Comparison of ENCODE assay signal across 16 cellular contexts in the genomic region with DNA sequence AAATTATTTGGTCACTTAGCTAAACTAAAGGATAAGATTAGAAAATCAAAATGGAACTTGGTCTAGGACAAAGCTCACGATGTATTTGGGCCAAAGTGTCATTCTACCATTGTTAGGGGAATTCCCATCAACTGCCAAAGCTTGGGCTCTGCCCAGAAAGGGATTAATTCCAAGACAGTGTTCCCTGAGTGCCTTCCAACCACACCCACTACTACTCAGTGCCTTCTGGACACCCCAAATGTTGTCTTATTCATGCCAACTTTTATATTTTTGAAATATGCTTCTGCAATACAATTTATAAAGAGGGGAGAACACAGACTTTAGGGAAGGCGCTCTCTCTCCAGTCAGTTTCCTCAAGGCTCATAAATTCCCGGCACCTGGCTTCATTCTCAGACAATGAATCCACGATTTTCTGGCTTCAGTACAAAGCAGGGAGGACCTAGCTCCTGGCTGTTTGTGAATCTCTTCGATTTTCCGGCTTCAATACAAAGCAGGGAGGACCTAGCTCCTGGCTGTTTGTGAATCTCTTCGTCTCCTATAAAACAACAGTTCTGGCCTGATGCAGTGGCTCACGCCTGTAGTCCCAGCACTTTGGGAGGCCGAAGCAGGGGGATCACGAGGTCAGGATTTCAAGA.
DNase-seq lines count a peak whose midpoint lies in the region; ATAC-seq and TF ChIP-seq lines count a peak whose summit lies in the region.
"Had no signal": no experiment of that assay in that cellular context is flagged by ENCODE, and none has a peak within 500 bp of the region (broad histone marks: within the 10 kb centered on the region; RNA-seq: fewer than 3 reads in every experiment).

No MANE protein-coding gene starts in this region.

- H3K4me2 ChIP-seq in trophoblast cell (ENCODE audit: low read length) (no peak overlapping the region), Karpas-422 (ENCODE audit: low read depth, low read length, poor library complexity, severe bottlenecking) (no peak overlapping the region)

- no peak overlapping the region for H2BK5ac ChIP-seq in trophoblast cell (ENCODE audit: low read depth, low read length, poor library complexity)

- TF ChIP-seq CTCF in Panc1 (IDR thresholded peaks at IDR 0.05) = no peak

- H3K79me2 ChIP-seq in trophoblast cell (ENCODE audit: control insufficient read depth, insufficient read depth, low read length, poor library complexity) (no peaks in the 10 kb centered on the region), Karpas-422 (ENCODE audit: low read length) (no peaks in the 10 kb centered on the region)

- H3K23ac ChIP-seq in trophoblast cell (ENCODE audit: low read length) = no peak overlapping the region

- H2AFZ ChIP-seq in trophoblast cell (ENCODE audit: insufficient read depth, low read length, poor library complexity) (no peak overlapping the region), Karpas-422 (ENCODE audit: low read length) (no peak overlapping the region)

- H3K4me3 ChIP-seq in Panc1 (ENCODE audit: low read depth in 2 of 2, low read length in 2 of 2) (no peak overlapping the region), trophoblast cell (ENCODE audit: low read depth, low read length) (no peak overlapping the region), Karpas-422 (ENCODE audit: low read length) (no peak overlapping the region)
- H3K4me3 ChIP-seq: tibial nerve had no signal

- WGBS in trophoblast cell (ENCODE audit: extremely low coverage, insufficient coverage, insufficient read length) = no CpG with 5 or more reads among the region's 10 CpGs

- peak overlapping the region; percentile 15; the same call in 1 of the 2 replicates for H3K9ac ChIP-seq in ES-I3 (ENCODE audit: low read depth, low read length)
- no peak overlapping the region for H3K9ac ChIP-seq in trophoblast cell (ENCODE audit: low read length)
- no peak overlapping the region for H3K9ac ChIP-seq in Karpas-422 (ENCODE audit: low read length)

- peak overlapping the region; percentile 25 for H4K91ac ChIP-seq in trophoblast cell (ENCODE audit: low read depth, low read length)

- H3K14ac ChIP-seq in trophoblast cell (ENCODE audit: low read length) = no peak overlapping the region

- no peak overlapping the region for H3K18ac ChIP-seq in trophoblast cell (ENCODE audit: low read length)

- in situ Hi-C loops in Panc1 (cut with HindIII; ENCODE audit: low pct_unique_long_range_greater_than_20kb, low sequenced_read_pairs) = no loop called here

- intact Hi-C loops in Panc1 (cut with micrococcal nuclease; ENCODE audit: unreplicated experiment) = no loop called here

- H3K36me3 ChIP-seq in ES-I3 (ENCODE audit: insufficient read depth, low read length) = no peaks in the 10 kb centered on the region
- H3K36me3 ChIP-seq in Panc1 (ENCODE audit: control insufficient read depth, insufficient read depth, low read length) = no peaks in the 10 kb centered on the region
- H3K36me3 ChIP-seq in trophoblast cell (ENCODE audit: control insufficient read depth in 1 of 2, insufficient read depth in 2 of 2, low read length in 2 of 2) = no peaks in the 10 kb centered on the region
- H3K36me3 ChIP-seq in Karpas-422 (ENCODE audit: insufficient read depth, low read length) = no peaks in the 10 kb centered on the region
- H3K36me3 ChIP-seq: brain microvascular endothelial cell, tibial nerve had no signal

- CTCF ChIA-PET in Panc1 (lab: Charles Lee) = interaction anchor here (0.6 kb wide), 1 partner anchor 951 kb away, joined by 3 read pairs; no protein-coding TSS in a partner anchor

- peak overlapping the region; percentile 17 for H4K8ac ChIP-seq in trophoblast cell (ENCODE audit: low read depth, low read length)

- H2BK12ac ChIP-seq in trophoblast cell (ENCODE audit: low read length) = no peak overlapping the region

- 0 out of 2 replicates have a peak overlapping the region, but pooled peaks have one; percentile 25 for H3K27ac ChIP-seq in Panc1 (ENCODE audit: low read length)
- H3K27ac ChIP-seq in trophoblast cell (ENCODE audit: low read depth, low read length) = peak overlapping the region; percentile 6
- H3K27ac ChIP-seq in Karpas-422 (ENCODE audit: low read length) = no peak overlapping the region
- H3K27ac ChIP-seq: brain microvascular endothelial cell, tibial nerve had no signal

- H3K4ac ChIP-seq in trophoblast cell (ENCODE audit: low read depth, low read length) = no peak overlapping the region

- POLR2A ChIA-PET in Panc1 (lab: Charles Lee) = no interaction called here

- no peak overlapping the region for H4K12ac ChIP-seq in trophoblast cell (ENCODE audit: low read depth, low read length)

- no peak for DNase-seq in Panc1 (ENCODE audit: low read depth, low spot score)
- DNase-seq in globus pallidus (ENCODE audit: low spot score) = peak; percentile 40
- no peak for DNase-seq in trophoblast cell
- no peak for DNase-seq in effector CD4-positive, alpha-beta T cell
- no peak for DNase-seq in SKM-1 (lab: John Stamatoyannopoulos, UW; ENCODE audit: unreplicated experiment)
- DNase-seq in Karpas-422 = no peak
- DNase-seq: brain microvascular endothelial cell; CD8-positive, alpha-beta T cell; HCEC 1CT; naive thymus-derived CD8-positive, alpha-beta T cell; NCI-H2081; stimulated activated CD4-positive, alpha-beta T cell treated with anti-CD3 and anti-CD28 coated beads, Interleukin-4, amount 100 ng/mL, for 4 hours; SW 1271 had no signal

- no peaks in the 10 kb centered on the region for H3K9me2 ChIP-seq in Karpas-422 (replicated peaks; ENCODE audit: insufficient read depth, low read length)

- H3K9me3 ChIP-seq in ES-I3 (ENCODE audit: control insufficient read depth, insufficient read depth, low read length) = no peaks in the 10 kb centered on the region
- no peaks in the 10 kb centered on the region for H3K9me3 ChIP-seq in Panc1 (ENCODE audit: control insufficient read depth, insufficient read depth, low read depth, low read length)
- no peaks in the 10 kb centered on the region for H3K9me3 ChIP-seq in trophoblast cell (ENCODE audit: insufficient read depth, low read depth, low read length)
- no peaks in the 10 kb centered on the region for H3K9me3 ChIP-seq in Karpas-422 (ENCODE audit: low read length)
- H3K9me3 ChIP-seq: tibial nerve had no signal

- peaks cover 18% of the 10 kb centered on the region; the same call in 1 of the 2 replicates for H3K4me1 ChIP-seq in ES-I3 (ENCODE audit: insufficient read depth, low read length)
- H3K4me1 ChIP-seq in Panc1 (ENCODE audit: control insufficient read depth, insufficient read depth, low read length) = peaks cover 9% of the 10 kb centered on the region; the same call in 1 of the 2 replicates
- peaks cover 0 to 7% of the 10 kb centered on the region in 2 experiments for H3K4me1 ChIP-seq in trophoblast cell (ENCODE audit: control insufficient read depth in 1 of 2, insufficient read depth in 2 of 2, low read length in 2 of 2)
- H3K4me1 ChIP-seq in Karpas-422 (ENCODE audit: low read length) = no peaks in the 10 kb centered on the region

- peaks cover 2% of the 10 kb centered on the region for H3K79me1 ChIP-seq in trophoblast cell (ENCODE audit: low read length)

- ATAC-seq in Panc1 = peak; percentile 74
- no peak for ATAC-seq in GM19467 (IDR thresholded peaks at IDR 0.05; ENCODE audit: unreplicated experiment)
- ATAC-seq: CD8-positive, alpha-beta T cell; naive thymus-derived CD8-positive, alpha-beta T cell had no signal

- no peaks in the 10 kb centered on the region for H4K20me1 ChIP-seq in Karpas-422 (ENCODE audit: insufficient read depth, low read depth, low read length)

- H2AK5ac ChIP-seq in trophoblast cell (ENCODE audit: low read length) = no peak overlapping the region

- no peak overlapping the region for H2BK120ac ChIP-seq in trophoblast cell (ENCODE audit: insufficient read depth, low read length, poor library complexity)

- no peaks in the 10 kb centered on the region for H3K27me3 ChIP-seq in Panc1 (ENCODE audit: control insufficient read depth, insufficient read depth, low read length)
- no peaks in the 10 kb centered on the region for H3K27me3 ChIP-seq in trophoblast cell (ENCODE audit: insufficient read depth, low read length)
- no peaks in the 10 kb centered on the region for H3K27me3 ChIP-seq in Karpas-422 (ENCODE audit: low read length)
- H3K27me3 ChIP-seq: brain microvascular endothelial cell, tibial nerve had no signal

- no TSS peak for BruUV-seq in Panc1 (replicated peaks; lab: Mats Ljungman, UMichigan)
